ENCODE assay signal across 8 cellular contexts in the genomic region with DNA sequence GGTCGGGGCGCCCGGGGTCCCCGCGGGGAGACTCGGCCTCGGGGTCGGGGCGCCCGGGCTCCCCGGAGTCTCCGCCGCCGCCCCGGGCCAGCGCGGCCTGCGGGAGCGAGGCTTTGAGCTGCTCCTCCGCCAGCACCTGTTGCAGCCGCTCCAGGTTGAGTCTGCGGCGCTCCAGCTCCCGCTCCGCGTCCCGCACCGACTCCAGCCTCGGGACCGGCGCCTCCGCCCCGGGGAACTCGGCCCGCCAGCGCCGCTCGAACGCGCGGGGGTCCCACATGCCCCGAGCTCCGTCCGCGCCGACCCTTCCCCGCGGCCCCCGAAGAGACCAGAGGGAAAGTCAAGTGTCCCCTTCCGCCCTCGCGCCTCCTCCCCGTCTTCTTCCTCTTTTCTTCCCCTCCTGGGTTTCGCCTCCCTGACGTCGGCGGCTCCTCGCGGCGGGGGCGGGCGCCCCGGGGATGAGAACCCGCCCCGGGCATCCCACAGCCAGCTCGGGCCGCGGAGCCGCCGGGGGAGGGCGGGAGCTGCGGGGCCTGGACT. TPM values are rescaled to one million over a fixed set of nuclear protein-coding genes. Genes with fewer than 3 reads are reported as not detected.
DNase-seq lines count a peak whose midpoint lies in the region; ATAC-seq and TF ChIP-seq lines count a peak whose summit lies in the region.

No MANE protein-coding gene starts in this region.

- no peaks in the 10 kb centered on the region for H3K9me3 Mint-ChIP-seq in endothelial cell (ENCODE audit: unreplicated experiment)
- no peaks in the 10 kb centered on the region for H3K9me3 Mint-ChIP-seq in naive B cell

- no peak overlapping the region for H3K4me3 Mint-ChIP-seq in endothelial cell (ENCODE audit: unreplicated experiment)
- H3K4me3 Mint-ChIP-seq in naive B cell: peak overlapping the region; percentile 75 to 93 (median 84)

- DNase-seq in AG08395 (ENCODE audit: low spot score) (peak; percentile 53), HUDEP-2 (lab: John Stamatoyannopoulos, UW; ENCODE audit: unreplicated experiment in 76 of 76) (peak in 64 of 76 experiments; percentile 8 to 75 (median 50)), endothelial cell (ENCODE audit: low spot score) (peak; percentile 12), naive B cell (peak; percentile 90), tibial nerve (ENCODE audit: low spot score in 2 of 2) (peak; percentile 47 to 61), NCI-H2107 (lab: John Stamatoyannopoulos, UW) (no peak)
- DNase-seq in activated CD4-positive, alpha-beta T cell treated with anti-CD3 and anti-CD28 coated beads for 4 hours: peak; percentile 35 to 40

- H3K36me3 ChIP-seq in tibial nerve: no peaks in the 10 kb centered on the region

- H3K27me3 Mint-ChIP-seq in endothelial cell (ENCODE audit: unreplicated experiment) (peaks cover 33% of the 10 kb centered on the region), naive B cell (peaks cover 8 to 12% (median 10%) of the 10 kb centered on the region in 3 donors)

- H3K36me3 Mint-ChIP-seq in endothelial cell (ENCODE audit: low read depth, unreplicated experiment): peaks cover 6% of the 10 kb centered on the region
- H3K36me3 Mint-ChIP-seq in naive B cell: peaks cover 0 to 3% of the 10 kb centered on the region in 2 donors

- H3K4me3 ChIP-seq in tibial nerve: peak overlapping the region; percentile 23 to 76 (median 48)

- 0% methylated on average over 45 to 58 of the region's 72 CpGs for WGBS in tibial nerve, 2 donors

- TF ChIP-seq POLR2A in tibial nerve (IDR thresholded peaks at IDR 0.05): peak; percentile 48 to 59

- peaks cover 0 to 37% (median 14%) of the 10 kb centered on the region in 4 donors for H3K4me1 ChIP-seq in tibial nerve

- peak in 1 of 2 donors; percentile 29 for TF ChIP-seq EP300 in tibial nerve (IDR thresholded peaks at IDR 0.05)

- TF ChIP-seq CTCF in endothelial cell (IDR thresholded peaks at IDR 0.05; ENCODE audit: unreplicated experiment): no peak
- TF ChIP-seq CTCF in tibial nerve (IDR thresholded peaks at IDR 0.05): no peak

- ATAC-seq in GM19035 (IDR thresholded peaks at IDR 0.05; ENCODE audit: unreplicated experiment) (peak; percentile 64), naive B cell (ENCODE audit: low read depth in 2 of 2) (peak; percentile 61 to 70)

- peaks cover 18% of the 10 kb centered on the region for H3K4me1 Mint-ChIP-seq in endothelial cell (ENCODE audit: unreplicated experiment)
- peaks cover 30 to 42% (median 40%) of the 10 kb centered on the region in 3 donors for H3K4me1 Mint-ChIP-seq in naive B cell

- H3K27ac Mint-ChIP-seq in endothelial cell (ENCODE audit: unreplicated experiment) (no peak overlapping the region), naive B cell (peak overlapping the region; percentile 33 to 93 (median 80))

- peaks cover 0 to 62% of the 10 kb centered on the region in 2 donors for H3K27me3 ChIP-seq in tibial nerve

- no peaks in the 10 kb centered on the region for H3K9me3 ChIP-seq in tibial nerve

- H3K27ac ChIP-seq in tibial nerve: peak overlapping the region in 3 of 4 donors; percentile 65 to 76 (median 70)

RNA-seq across cellular contexts. Expression of gene BHLHA9, which starts 40.8 kb away (rescaled TPM):
- not detected for total RNA-seq in endothelial cell (ENCODE audit: unreplicated experiment)
- polyA plus RNA-seq in naive B cell (ENCODE audit: low read depth in 6 of 6): not detected
- not detected for total RNA-seq in tibial nerve

RNA-seq across cellular contexts. Expression of gene ABR, which starts 49.6 kb away (rescaled TPM):
- total RNA-seq in endothelial cell (ENCODE audit: unreplicated experiment) (76.6 TPM), tibial nerve (100 to 1,000 TPM in 2 of 4 donors, 10 to 100 TPM in 2; 88.8 to 193 (median 133) TPM)
- 10 to 100 TPM in 5 of 6 donors, 1 to 10 TPM in 1; 4.3 to 47.2 (median 28.1) TPM for polyA plus RNA-seq in naive B cell (ENCODE audit: low read depth in 6 of 6)

RNA-seq across cellular contexts. Expression of gene TRARG1, which starts 50.0 kb away (rescaled TPM):
- total RNA-seq in endothelial cell (ENCODE audit: unreplicated experiment) (not detected), tibial nerve (10 to 100 TPM in 3 of 4 donors, 1 to 10 TPM in 1; 9.8 to 62.4 (median 24.2) TPM)
- not detected for polyA plus RNA-seq in naive B cell (ENCODE audit: low read depth in 6 of 6)

Comparison
In these comparisons a context has a peak if more than half of its experiments do, and no peak if none do; other contexts are left out.
1. RNA of gene TRARG1, which starts 50.0 kb away (total RNA-seq): 9.8 to 62.4 TPM in tibial nerve; not detected in endothelial cell (single experiment); every median in the first group is over 10 times any median in the second.